In genomic region chr2:125004091-125004800, GRCh38 we compare ENCODE assay signal across 14 cellular contexts.
"Had no signal": no experiment of that assay in that cellular context is flagged by ENCODE, and none has a peak within 500 bp of the region (broad histone marks: within the 10 kb centered on the region; RNA-seq: fewer than 3 reads in every experiment).

No MANE protein-coding gene starts in this region.

- H3K36me3 ChIP-seq: left lung, upper lobe of right lung had no signal

- H3K4me1 ChIP-seq: left lung, upper lobe of right lung had no signal

- H3K9me3 ChIP-seq: left lung, upper lobe of right lung had no signal

- DNase-seq: activated CD4-positive, alpha-beta T cell treated with anti-CD3 and anti-CD28 coated beads, Interleukin-2, amount 10 ng/mL, durations not matched to agents 7 days and 5 days; activated CD4-positive, CD25-positive, alpha-beta regulatory T cell treated with anti-CD3 and anti-CD28 coated beads, Interleukin-2, amount 50 U/mL, for 72 hours; activated CD8-positive, alpha-beta T cell treated with anti-CD3 and anti-CD28 coated beads for 36 hours; activated gamma-delta T cell treated with Interleukin-2 at 50 U/mL for 16 hours; kidney; left lung; midbrain; natural killer cell; stimulated activated CD4-positive, alpha-beta T cell treated with anti-CD3 and anti-CD28 coated beads, Interleukin-4, amount 100 ng/mL, for 1 hour; stimulated activated naive CD4-positive, alpha-beta T cell treated with Interleukin-2 at 50 U/mL for 16 hours; SW 1271; T-helper 17 cell; upper lobe of right lung had no signal

- H3K27ac ChIP-seq: left lung, upper lobe of right lung had no signal

- H3K27me3 ChIP-seq: left lung, upper lobe of right lung had no signal

- H3K4me3 ChIP-seq: left lung, upper lobe of right lung had no signal

- ATAC-seq: activated CD8-positive, alpha-beta T cell treated with anti-CD3 and anti-CD28 coated beads for 36 hours; activated naive CD4-positive, alpha-beta T cell treated with anti-CD3 and anti-CD28 coated beads, Interleukin-2, amount 50 U/mL, for 72 hours; left lung; natural killer cell; T-helper 17 cell; upper lobe of right lung had no signal
